30 cellular contexts compared by ENCODE assay signal in the genomic region with DNA sequence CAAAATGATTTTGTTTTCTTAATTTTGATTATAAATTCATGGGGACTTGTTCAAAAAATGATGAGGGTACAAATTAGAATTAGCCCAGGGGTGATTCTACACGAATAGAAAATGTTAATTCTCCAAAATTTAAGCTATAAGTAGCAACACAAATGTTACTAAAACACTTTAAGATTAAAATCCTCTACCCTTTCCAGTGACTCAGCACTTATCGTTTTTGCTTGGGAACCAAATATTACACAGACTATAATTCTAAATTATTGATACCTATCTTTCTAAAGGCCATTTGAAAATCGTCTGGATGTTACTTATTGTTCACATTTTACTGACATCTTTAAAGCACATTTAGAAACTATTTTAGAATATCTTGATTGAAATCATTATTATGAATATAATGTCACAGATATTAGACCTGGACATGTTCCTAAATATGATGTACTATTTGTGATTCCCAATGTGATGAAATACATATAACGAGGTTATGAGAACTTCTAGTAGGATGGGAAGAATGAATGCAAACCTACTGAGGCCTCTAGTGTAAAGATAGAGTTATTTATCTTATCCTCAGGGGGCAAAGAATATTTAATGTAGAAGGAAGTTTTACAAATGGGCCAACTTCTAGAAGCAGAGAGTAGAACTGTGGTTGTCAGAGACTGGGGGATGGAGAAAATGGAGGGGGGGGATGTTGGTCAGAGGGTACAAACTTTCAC.
"Had no signal": no experiment of that assay in that cellular context is flagged by ENCODE, and none has a peak within 500 bp of the region (broad histone marks: within the 10 kb centered on the region; RNA-seq: fewer than 3 reads in every experiment).

No MANE protein-coding gene starts in this region.

- DNase-seq: activated B cell treated with CpG ODN at 0.5 μM for 24 hours; activated CD4-positive, alpha-beta memory T cell treated with anti-CD3 and anti-CD28 coated beads, Interleukin-2, amount 10 ng/mL, durations not matched to agents 7 days and 5 days; activated CD4-positive, alpha-beta T cell treated with anti-CD3 and anti-CD28 coated beads for 4 hours; activated CD4-positive, alpha-beta T cell treated with anti-CD3 and anti-CD28 coated beads, Interleukin-2, amount 10 ng/mL, durations not matched to agents 24 days and 14 days; activated CD4-positive, alpha-beta T cell treated with anti-CD3 and anti-CD28 coated beads, Interleukin-2, amount 50 U/mL, for 1 hour; activated CD4-positive, alpha-beta T cell treated with anti-CD3 and anti-CD28 coated beads, Interleukin-2, amount 50 U/mL, for 48 hours; activated CD4-positive, CD25-positive, alpha-beta regulatory T cell treated with anti-CD3 and anti-CD28 coated beads, Interleukin-2, amount 50 U/mL, for 72 hours; activated CD8-positive, alpha-beta memory T cell treated with anti-CD3 and anti-CD28 coated beads for 24 hours; activated CD8-positive, alpha-beta memory T cell treated with anti-CD3 and anti-CD28 coated beads, Interleukin-2, amount 10 ng/mL, durations not matched to agents 7 days and 5 days; activated CD8-positive, alpha-beta memory T cell treated with anti-CD3 and anti-CD28 coated beads, Interleukin-2, amount 50 U/mL, for 48 hours; activated CD8-positive, alpha-beta T cell treated with anti-CD3 and anti-CD28 coated beads, Interleukin-2, amount 10 ng/mL, durations not matched to agents 7 days and 5 days; activated effector memory CD4-positive, alpha-beta T cell treated with Interleukin-2 at 50 U/mL for 16 hours; activated gamma-delta T cell; activated naive CD4-positive, alpha-beta T cell treated with anti-CD3 and anti-CD28 coated beads, Interleukin-2, amount 10 ng/mL, durations not matched to agents 7 days and 5 days; activated naive CD4-positive, alpha-beta T cell treated with Interleukin-2 at 50 U/mL for 16 hours; activated naive CD8-positive, alpha-beta T cell treated with anti-CD3 and anti-CD28 coated beads for 36 hours; activated T-cell treated with anti-CD3 and anti-CD28 coated beads, Interleukin-2, amount 50 U/mL, for 24 hours; activated T-cell treated with anti-CD3 and anti-CD28 coated beads, Interleukin-2, amount 50 U/mL, for 48 hours; adrenal gland; amniotic stem cell; aorta; body of pancreas; brain microvascular endothelial cell; central memory CD4-positive, alpha-beta T cell; T-helper 2 cell; T-helper 9 cell had no signal

- H3K4me3 ChIP-seq: adrenal gland, body of pancreas, breast epithelium had no signal

- H3K27ac ChIP-seq: adrenal gland, body of pancreas, brain microvascular endothelial cell, breast epithelium, VCaP had no signal

- H3K4me1 ChIP-seq: adrenal gland, body of pancreas, breast epithelium had no signal

- H3K27me3 ChIP-seq: adrenal gland, body of pancreas, brain microvascular endothelial cell, breast epithelium had no signal

- H3K36me3 ChIP-seq: adrenal gland, brain microvascular endothelial cell, breast epithelium had no signal

- FAIRE-seq: astrocyte, TTC549 had no signal

- ATAC-seq: activated CD8-positive, alpha-beta memory T cell treated with anti-CD3 and anti-CD28 coated beads, Interleukin-2, amount 10 ng/mL, durations not matched to agents 7 days and 5 days; activated CD8-positive, alpha-beta T cell treated with anti-CD3 and anti-CD28 coated beads, Interleukin-2, amount 10 ng/mL, durations not matched to agents 7 days and 5 days; body of pancreas had no signal

- H3K9me3 ChIP-seq: adrenal gland, body of pancreas, breast epithelium had no signal
